Comparison of ENCODE assay signal across 23 cellular contexts in the genomic region with DNA sequence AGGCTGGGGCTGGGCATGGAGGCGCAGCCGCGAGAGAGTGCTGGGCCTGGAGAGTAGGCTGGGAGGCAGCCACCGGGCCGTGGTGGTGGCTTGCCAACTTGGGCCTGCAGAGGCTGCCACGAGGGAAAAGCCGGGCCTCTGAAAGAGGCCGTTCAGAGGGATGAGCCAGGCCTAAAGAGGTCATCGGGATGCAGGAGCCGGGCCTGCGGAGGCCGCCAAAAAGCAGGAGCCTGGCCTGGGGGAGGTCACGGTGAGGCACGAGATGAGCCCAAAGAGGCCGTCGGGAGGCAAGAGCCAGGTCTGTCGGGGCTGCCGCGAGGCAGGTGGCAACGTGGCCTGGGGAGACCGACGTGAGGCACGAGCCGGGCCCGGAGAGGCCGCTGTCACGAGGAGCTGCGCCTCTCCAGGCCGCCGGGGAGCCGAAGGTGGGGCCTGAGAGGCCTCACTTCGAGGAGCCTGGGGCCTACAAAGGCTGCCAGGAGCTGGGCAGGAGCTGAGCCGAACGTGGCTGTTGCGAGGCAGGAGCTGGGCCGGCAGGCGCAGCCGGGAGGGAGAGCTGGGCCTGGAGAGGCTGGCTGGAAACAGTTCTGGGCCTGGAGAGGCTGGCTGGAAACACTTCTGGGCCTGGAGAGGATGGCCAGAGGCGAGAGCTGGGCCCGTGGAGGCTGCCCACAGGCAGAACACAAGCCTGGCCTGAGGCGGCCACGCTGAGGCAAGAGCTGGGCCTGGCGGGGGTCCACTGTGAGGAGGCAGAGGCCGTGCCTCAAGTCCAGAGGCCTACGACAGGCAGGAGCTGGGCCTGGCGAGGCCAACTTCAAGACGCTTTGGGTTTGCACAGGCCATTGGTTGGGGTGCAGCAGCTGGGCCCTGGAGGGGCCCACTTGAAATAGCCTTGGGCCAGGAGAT.
"Had no signal": no experiment of that assay in that cellular context is flagged by ENCODE, and none has a peak within 500 bp of the region (broad histone marks: within the 10 kb centered on the region; RNA-seq: fewer than 3 reads in every experiment).

No MANE protein-coding gene starts in this region.

- H3K27me3 ChIP-seq: cardiac muscle cell, dorsolateral prefrontal cortex, neutrophil, tibial artery had no signal

- H3K27me3 Mint-ChIP-seq: activated B cell treated with CpG ODN at 0.5 μM for 24 hours; activated CD8-positive, alpha-beta T cell treated with anti-CD3 and anti-CD28 coated beads for 36 hours; naive thymus-derived CD4-positive, alpha-beta T cell; T-cell had no signal

- H3K27ac Mint-ChIP-seq: activated B cell treated with CpG ODN at 0.5 μM for 24 hours; activated CD8-positive, alpha-beta T cell treated with anti-CD3 and anti-CD28 coated beads for 36 hours; activated naive CD8-positive, alpha-beta T cell treated with anti-CD3 and anti-CD28 coated beads, Interleukin-2, amount 10 ng/mL, durations not matched to agents 7 days and 5 days; activated T-helper 2 cell treated with anti-CD3 and anti-CD28 coated beads, Interferon-gamma antibody, Interleukin-2, Interleukin-4, amounts not matched to agents 10 μg/mL and 5 μg/mL and 100 μg/mL, durations not matched to agents 14 hours and 24 hours and 36 hours; naive thymus-derived CD4-positive, alpha-beta T cell; T-cell had no signal

- H3K4me3 ChIP-seq: cardiac muscle cell, dorsolateral prefrontal cortex, left ventricle myocardium inferior, tibial artery had no signal

- H3K27ac ChIP-seq: dorsolateral prefrontal cortex, neutrophil, tibial artery had no signal

- H3K9me3 ChIP-seq: neutrophil had no signal

- H3K4me3 Mint-ChIP-seq: activated B cell treated with CpG ODN at 0.5 μM for 24 hours; activated CD8-positive, alpha-beta T cell treated with anti-CD3 and anti-CD28 coated beads for 36 hours; activated naive CD8-positive, alpha-beta T cell treated with anti-CD3 and anti-CD28 coated beads, Interleukin-2, amount 10 ng/mL, durations not matched to agents 7 days and 5 days; naive thymus-derived CD4-positive, alpha-beta T cell; T-cell had no signal

- H3K36me3 Mint-ChIP-seq: activated naive CD8-positive, alpha-beta T cell treated with anti-CD3 and anti-CD28 coated beads, Interleukin-2, amount 10 ng/mL, durations not matched to agents 7 days and 5 days; T-cell had no signal

- H3K9me3 Mint-ChIP-seq: activated CD8-positive, alpha-beta T cell treated with anti-CD3 and anti-CD28 coated beads for 36 hours; activated naive CD8-positive, alpha-beta T cell treated with anti-CD3 and anti-CD28 coated beads, Interleukin-2, amount 10 ng/mL, durations not matched to agents 7 days and 5 days; activated T-helper 2 cell treated with anti-CD3 and anti-CD28 coated beads, Interferon-gamma antibody, Interleukin-2, Interleukin-4, amounts not matched to agents 10 μg/mL and 5 μg/mL and 100 μg/mL, durations not matched to agents 14 hours and 24 hours and 36 hours had no signal

- DNase-seq: activated B cell treated with CpG ODN at 0.5 μM for 24 hours; activated CD4-positive, alpha-beta T cell treated with anti-CD3 and anti-CD28 coated beads for 4 hours; activated CD8-positive, alpha-beta T cell treated with anti-CD3 and anti-CD28 coated beads for 36 hours; activated naive CD4-positive, alpha-beta T cell treated with Interleukin-2 at 50 U/mL for 16 hours; activated naive CD8-positive, alpha-beta T cell treated with anti-CD3 and anti-CD28 coated beads, Interleukin-2, amount 10 ng/mL, durations not matched to agents 7 days and 5 days; activated T-cell treated with anti-CD3 and anti-CD28 coated beads, Interleukin-2, amount 50 U/mL, for 1 hour; amygdala; dorsolateral prefrontal cortex; foreskin fibroblast; glutamatergic neuron; hippocampal formation; kidney glomerular epithelial cell; left ventricle myocardium inferior; mammary epithelial cell; naive thymus-derived CD4-positive, alpha-beta T cell; stimulated activated CD4-positive, alpha-beta T cell treated with anti-CD3 and anti-CD28 coated beads, Interleukin-2, amount 100 ng/mL, for 24 hours; stimulated activated naive CD4-positive, alpha-beta T cell treated with Interleukin-2 at 50 U/mL for 16 hours; substantia nigra; T-cell; tibial artery had no signal

- H3K36me3 ChIP-seq: cardiac muscle cell had no signal
